In the genomic region with DNA sequence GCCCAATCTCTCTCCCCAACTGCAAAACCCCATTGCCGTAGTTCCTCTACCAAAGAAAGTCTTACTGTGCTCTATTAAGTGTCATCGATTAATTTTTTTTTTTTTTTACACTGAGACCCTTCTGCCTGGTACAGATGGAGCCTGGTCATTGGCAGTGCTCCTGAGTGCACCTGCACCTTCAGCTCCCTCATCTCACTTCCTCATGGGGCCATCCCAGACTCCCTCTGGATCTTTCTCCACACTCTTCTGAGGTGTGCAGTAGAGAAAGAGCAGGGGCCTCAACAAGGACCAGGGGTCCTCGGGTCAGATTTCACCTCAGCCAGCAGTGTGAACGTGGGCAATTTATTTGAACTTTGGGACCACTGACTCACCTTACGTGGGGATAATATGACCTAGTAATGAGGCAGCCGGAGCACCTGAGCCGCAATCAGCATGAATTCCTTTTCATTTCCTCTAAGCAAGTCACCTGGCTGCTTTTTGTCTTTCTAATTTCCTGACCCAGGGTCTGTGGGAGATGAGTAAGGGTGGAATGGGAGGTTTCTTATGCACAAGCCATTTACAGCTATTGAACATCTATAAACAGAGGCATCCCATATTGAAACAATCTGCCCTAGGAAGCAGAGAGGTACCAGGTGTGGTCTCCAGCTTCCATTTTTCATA, we compare ENCODE assay signal across 1 cellular context.
A peak's percentile ranks its signal among the peaks of the same experiment; 100 is the strongest.
TF ChIP-seq lines count a peak whose summit lies in the region.

No MANE protein-coding gene starts in this region.

TF ChIP-seq in H1, 55 proteins besides CTCF, POLR2A, EP300 and RAD21:
- peak; percentile 86 for TF ChIP-seq TCF12 (IDR thresholded peaks at IDR 0.05; ENCODE audit: low read depth, low read length)
- TF ChIP-seq RFX5 (IDR thresholded peaks at IDR 0.05; ENCODE audit: borderline replicate concordance, low read depth, low read length): no peak
- peak; percentile 13 for TF ChIP-seq TAF7 (optimal IDR thresholded peaks at IDR 0.05; ENCODE audit: borderline replicate concordance, low read depth, low read length)
- peak; percentile 22; the same call in 1 of the 2 replicates for TF ChIP-seq USF2 (IDR thresholded peaks at IDR 0.05; ENCODE audit: low read length)
